27 cellular contexts compared by ENCODE assay signal in genomic region chr7:157834501-157835143, GRCh38.
"Had no signal": no experiment of that assay in that cellular context is flagged by ENCODE, and none has a peak within 500 bp of the region (broad histone marks: within the 10 kb centered on the region; RNA-seq: fewer than 3 reads in every experiment).

No MANE protein-coding gene starts in this region.

- DNase-seq: activated B cell treated with CpG ODN at 0.5 μM for 24 hours; activated CD4-positive, alpha-beta T cell treated with anti-CD3 and anti-CD28 coated beads for 36 hours; activated CD4-positive, alpha-beta T cell treated with anti-CD3 and anti-CD28 coated beads, Interleukin-2, amount 50 U/mL, for 4 hours; activated CD8-positive, alpha-beta memory T cell treated with anti-CD3 and anti-CD28 coated beads for 24 hours; activated CD8-positive, alpha-beta memory T cell treated with anti-CD3 and anti-CD28 coated beads, Interleukin-2, amount 50 U/mL, for 4 hours; activated T-cell treated with anti-CD3 and anti-CD28 coated beads, Interleukin-2, amount 50 U/mL, for 24 hours; cortex of kidney; heart left ventricle; left colon; naive thymus-derived CD4-positive, alpha-beta T cell; ovary; psoas muscle; right cardiac atrium; small intestine; stimulated activated CD4-positive, alpha-beta T cell treated with anti-CD3 and anti-CD28 coated beads, Interleukin-2, amount 100 ng/mL, for 48 hours; stimulated activated naive CD4-positive, alpha-beta T cell treated with Interleukin-2 at 50 U/mL for 16 hours; T1000 had no signal

- H3K4me1 Mint-ChIP-seq: activated B cell treated with CpG ODN at 0.5 μM for 24 hours; central memory CD8-positive, alpha-beta T cell had no signal

- ATAC-seq: activated CD4-positive, alpha-beta T cell treated with anti-CD3 and anti-CD28 coated beads for 36 hours; activated naive CD4-positive, alpha-beta T cell treated with anti-CD3 and anti-CD28 coated beads, Interleukin-2, amount 50 U/mL, for 72 hours; activated T-helper 17 cell treated with anti-CD3 and anti-CD28 coated beads, Interleukin-2, amount 50 U/mL, for 72 hours; heart left ventricle; left colon; naive thymus-derived CD4-positive, alpha-beta T cell; psoas muscle; right cardiac atrium had no signal

- H3K36me3 ChIP-seq: ascending aorta, breast epithelium, heart left ventricle, neutrophil, ovary, upper lobe of left lung had no signal

- H3K27me3 Mint-ChIP-seq: activated B cell treated with CpG ODN at 0.5 μM for 24 hours; activated CD4-positive, alpha-beta T cell treated with anti-CD3 and anti-CD28 coated beads for 36 hours; central memory CD8-positive, alpha-beta T cell had no signal

- H3K36me3 Mint-ChIP-seq: activated naive CD4-positive, alpha-beta T cell treated with anti-CD3 and anti-CD28 coated beads, Interleukin-2, amount 50 U/mL, for 72 hours; naive thymus-derived CD4-positive, alpha-beta T cell had no signal

- H3K27me3 ChIP-seq: ascending aorta, ovary, upper lobe of left lung had no signal

- H3K4me3 ChIP-seq: ascending aorta, heart left ventricle, lung, ovary, psoas muscle, upper lobe of left lung had no signal

- H3K9me3 Mint-ChIP-seq: activated B cell treated with CpG ODN at 0.5 μM for 24 hours; activated naive CD4-positive, alpha-beta T cell treated with anti-CD3 and anti-CD28 coated beads, Interleukin-2, amount 50 U/mL, for 72 hours; activated T-cell treated with anti-CD3 and anti-CD28 coated beads, Interleukin-2, amount 50 U/mL, for 24 hours; activated T-helper 17 cell treated with anti-CD3 and anti-CD28 coated beads, Interleukin-2, amount 50 U/mL, for 72 hours; central memory CD8-positive, alpha-beta T cell; naive thymus-derived CD4-positive, alpha-beta T cell; T-helper 1 cell treated with Interleukin-12 subunit alpha and Interleukin-12 subunit beta and Interleukin-4 antibody, amounts not matched to agents 30 μg/mL and 1 μg/mL, for 36 hours had no signal

- H3K4me3 Mint-ChIP-seq: activated B cell treated with CpG ODN at 0.5 μM for 24 hours; activated CD4-positive, alpha-beta T cell treated with anti-CD3 and anti-CD28 coated beads for 36 hours; activated T-cell treated with anti-CD3 and anti-CD28 coated beads, Interleukin-2, amount 50 U/mL, for 24 hours; activated T-helper 17 cell treated with anti-CD3 and anti-CD28 coated beads, Interleukin-2, amount 50 U/mL, for 72 hours; central memory CD8-positive, alpha-beta T cell; T-helper 1 cell treated with Interleukin-12 subunit alpha and Interleukin-12 subunit beta and Interleukin-4 antibody, amounts not matched to agents 30 μg/mL and 1 μg/mL, for 36 hours had no signal

- H3K9me3 ChIP-seq: ascending aorta, breast epithelium, heart left ventricle, neutrophil, ovary, psoas muscle, upper lobe of left lung had no signal

- H3K4me1 ChIP-seq: ascending aorta, breast epithelium, heart left ventricle, psoas muscle, upper lobe of left lung had no signal

- H3K27ac ChIP-seq: ascending aorta, breast epithelium, epithelial cell of prostate, heart left ventricle, neutrophil, ovary, psoas muscle, upper lobe of left lung had no signal

- H3K27ac Mint-ChIP-seq: activated B cell treated with CpG ODN at 0.5 μM for 24 hours; activated CD4-positive, alpha-beta T cell treated with anti-CD3 and anti-CD28 coated beads for 36 hours; activated naive CD4-positive, alpha-beta T cell treated with anti-CD3 and anti-CD28 coated beads, Interleukin-2, amount 50 U/mL, for 72 hours; activated T-cell treated with anti-CD3 and anti-CD28 coated beads, Interleukin-2, amount 50 U/mL, for 24 hours; activated T-helper 17 cell treated with anti-CD3 and anti-CD28 coated beads, Interleukin-2, amount 50 U/mL, for 72 hours; naive thymus-derived CD4-positive, alpha-beta T cell; T-helper 1 cell treated with Interleukin-12 subunit alpha and Interleukin-12 subunit beta and Interleukin-4 antibody, amounts not matched to agents 30 μg/mL and 1 μg/mL, for 36 hours had no signal
